In the genomic region with DNA sequence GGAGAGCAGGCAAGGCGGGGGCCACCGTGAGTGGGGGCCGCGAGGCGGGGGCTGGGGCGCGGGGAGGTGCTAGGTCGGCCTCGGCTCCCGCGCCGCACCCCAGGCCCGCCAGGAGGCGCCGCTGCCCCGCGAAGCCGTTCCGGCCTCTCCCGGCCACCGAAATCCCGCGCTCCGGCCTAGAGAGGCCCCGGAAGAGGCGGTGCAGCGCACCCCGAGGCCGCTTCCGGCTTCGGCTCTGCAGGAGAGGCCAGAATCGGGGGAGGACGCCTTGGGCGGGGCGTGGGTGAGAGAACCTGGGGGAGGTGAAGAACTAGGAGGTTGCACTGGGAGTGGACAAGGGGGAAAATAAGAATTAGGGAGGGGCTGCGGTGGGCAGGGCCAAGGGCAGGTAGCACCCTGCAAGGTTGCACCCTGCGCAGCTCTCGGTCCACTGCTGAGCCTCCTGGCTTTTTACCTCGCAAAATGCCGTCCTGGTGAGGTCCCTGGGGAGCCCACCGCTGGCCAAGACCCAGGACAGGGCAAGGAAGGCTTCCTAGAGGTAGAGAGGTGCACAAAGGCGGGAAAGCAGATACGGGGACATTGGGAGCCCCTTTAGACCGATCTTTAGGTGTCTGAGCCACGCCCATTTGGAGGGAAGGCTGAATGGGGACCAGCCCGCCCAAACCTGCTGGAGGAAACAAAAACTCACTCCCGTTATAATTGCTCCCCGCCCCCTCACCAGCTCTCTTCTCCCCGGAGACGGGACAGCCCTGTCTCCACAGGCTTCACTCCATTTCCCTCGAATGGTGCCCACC, we compare ENCODE assay signal across 8 cellular contexts. TPM values are rescaled to one million over a fixed set of nuclear protein-coding genes. Genes with fewer than 3 reads are reported as not detected.
DNase-seq lines count a peak whose midpoint lies in the region; TF ChIP-seq lines count a peak whose summit lies in the region.

No MANE protein-coding gene starts in this region.

- no peak for TF ChIP-seq EP300 in ovary (IDR thresholded peaks at IDR 0.05)

- intact Hi-C loops in ovary (cut with DNase I) (loop anchor here (1.0 to 5.0 kb wide), 5 partner anchors 19 to 46 kb away; no protein-coding TSS in a partner anchor), thyroid gland (cut with DNase I) (loop anchor here (2.0 kb wide), 1 partner anchor 45 kb away; no protein-coding TSS in a partner anchor)

- TF ChIP-seq CTCF in GM10248 (IDR thresholded peaks at IDR 0.05; ENCODE audit: control extremely low read depth, extremely low read depth, low read depth, missing control alignments) (peak; percentile 82), HFFc6 (IDR thresholded peaks at IDR 0.05) (peak; percentile 95), NB4 (IDR thresholded peaks at IDR 0.05; ENCODE audit: low read depth, low read length) (peak; percentile 51), glutamatergic neuron (IDR thresholded peaks at IDR 0.05; ENCODE audit: partially characterized antibody, unreplicated experiment) (peak; percentile 77), ovary (IDR thresholded peaks at IDR 0.05) (peak; percentile 82 to 95 (median 94)), thyroid gland (IDR thresholded peaks at IDR 0.05) (peak; percentile 41 to 97 (median 85))

- TF ChIP-seq POLR2A in NB4 (IDR thresholded peaks at IDR 0.05; ENCODE audit: extremely low read depth, insufficient read length) = no peak
- no peak for TF ChIP-seq POLR2A in ovary (IDR thresholded peaks at IDR 0.05)
- peak in 1 of 2 donors; percentile 53 for TF ChIP-seq POLR2A in thyroid gland (IDR thresholded peaks at IDR 0.05)

- no peaks in the 10 kb centered on the region for H3K36me3 ChIP-seq in ovary
- H3K36me3 ChIP-seq in thyroid gland = no peaks in the 10 kb centered on the region

- H3K9me3 Mint-ChIP-seq in HFFc6 = no peaks in the 10 kb centered on the region
- no peaks in the 10 kb centered on the region for H3K9me3 Mint-ChIP-seq in activated naive CD4-positive, alpha-beta T cell treated with anti-CD3 and anti-CD28 coated beads, Interleukin-2, amount 10 ng/mL, durations not matched to agents 7 days and 5 days
- peaks cover 14% of the 10 kb centered on the region for H3K9me3 Mint-ChIP-seq in glutamatergic neuron (ENCODE audit: unreplicated experiment)

- H3K27me3 Mint-ChIP-seq in HFFc6 (ENCODE audit: insufficient read depth) (peaks cover 12% of the 10 kb centered on the region), glutamatergic neuron (ENCODE audit: unreplicated experiment) (peaks cover 13% of the 10 kb centered on the region)
- peaks cover 25% of the 10 kb centered on the region for H3K27me3 Mint-ChIP-seq in activated naive CD4-positive, alpha-beta T cell treated with anti-CD3 and anti-CD28 coated beads, Interleukin-2, amount 10 ng/mL, durations not matched to agents 7 days and 5 days

- H3K4me3 Mint-ChIP-seq in HFFc6 (peak overlapping the region; percentile 91), glutamatergic neuron (ENCODE audit: unreplicated experiment) (peak overlapping the region; percentile 96)
- H3K4me3 Mint-ChIP-seq in activated naive CD4-positive, alpha-beta T cell treated with anti-CD3 and anti-CD28 coated beads, Interleukin-2, amount 10 ng/mL, durations not matched to agents 7 days and 5 days = peak overlapping the region; percentile 90

- no peaks in the 10 kb centered on the region for H3K36me3 Mint-ChIP-seq in HFFc6 (ENCODE audit: low read depth)
- H3K36me3 Mint-ChIP-seq in activated naive CD4-positive, alpha-beta T cell treated with anti-CD3 and anti-CD28 coated beads, Interleukin-2, amount 10 ng/mL, durations not matched to agents 7 days and 5 days = peaks cover 2% of the 10 kb centered on the region
- no peaks in the 10 kb centered on the region for H3K36me3 Mint-ChIP-seq in glutamatergic neuron (ENCODE audit: unreplicated experiment)

- POLR2A ChIA-PET in GM10248 (lab: Yijun Ruan, JAX) = interaction anchor here (0.5 to 0.6 kb wide), 2 partner anchors 31 to 1378 kb away, joined by 3 to 11 read pairs; no protein-coding TSS in a partner anchor

- H3K4me1 Mint-ChIP-seq in HFFc6 (ENCODE audit: low read depth) (peaks cover 44% of the 10 kb centered on the region), glutamatergic neuron (ENCODE audit: low read depth, unreplicated experiment) (peaks cover 12% of the 10 kb centered on the region)
- H3K4me1 Mint-ChIP-seq in activated naive CD4-positive, alpha-beta T cell treated with anti-CD3 and anti-CD28 coated beads, Interleukin-2, amount 10 ng/mL, durations not matched to agents 7 days and 5 days = peaks cover 42% of the 10 kb centered on the region

- H3K27ac ChIP-seq in ovary (peak overlapping the region in 1 of 2 donors; percentile 18), thyroid gland (peak overlapping the region; percentile 43 to 71 (median 54))

- in situ Hi-C loops in SK-MEL-5 (cut with HindIII; ENCODE audit: low pct_unique_long_range_greater_than_20kb, low sequenced_read_pairs) = no loop called here

- H3K4me3 ChIP-seq in NB4 (ENCODE audit: low read depth, low read length) = peak overlapping the region; percentile 62
- peak overlapping the region; percentile 70 for H3K4me3 ChIP-seq in ovary
- H3K4me3 ChIP-seq in thyroid gland (replicated peaks in 1 of 3) = peak overlapping the region; percentile 9 to 57 (median 46)

- H3K4me1 ChIP-seq in ovary (ENCODE audit: insufficient read depth) (peaks cover 8% of the 10 kb centered on the region), thyroid gland (peaks cover 15 to 19% of the 10 kb centered on the region in 2 donors)

- H3K27ac Mint-ChIP-seq in HFFc6 (peak overlapping the region; percentile 75), glutamatergic neuron (ENCODE audit: unreplicated experiment) (peak overlapping the region; percentile 86)
- H3K27ac Mint-ChIP-seq in activated naive CD4-positive, alpha-beta T cell treated with anti-CD3 and anti-CD28 coated beads, Interleukin-2, amount 10 ng/mL, durations not matched to agents 7 days and 5 days = peak overlapping the region; percentile 91

- CTCF ChIA-PET in GM10248 (lab: Yijun Ruan, JAX) = interaction anchor here (0.9 to 26.7 kb wide), 16 partner anchors 8 to 297 kb away, joined by 3 to 393 read pairs (median 17); a partner anchor contains a TSS
- CTCF ChIA-PET in activated naive CD4-positive, alpha-beta T cell treated with anti-CD3 and anti-CD28 coated beads, Interleukin-2, amount 10 ng/mL, durations not matched to agents 7 days and 5 days (lab: Charles Lee) = interaction anchor here (0.6 to 12.9 kb wide), 13 partner anchors 8 to 97 kb away, joined by 3 to 202 read pairs (median 9); a partner anchor contains a TSS

- H3K27me3 ChIP-seq in ovary (no peaks in the 10 kb centered on the region), thyroid gland (no peaks in the 10 kb centered on the region)

- WGBS in ovary, 3 donors = 1% methylated on average over 43 to 51 of the region's 51 CpGs
- WGBS in thyroid gland, 2 donors = 1 to 3% methylated on average over 27 to 44 of the region's 51 CpGs

- no peaks in the 10 kb centered on the region for H3K9me3 ChIP-seq in ovary
- no peaks in the 10 kb centered on the region for H3K9me3 ChIP-seq in thyroid gland

- DNase-seq in GM10248 (ENCODE audit: extremely low spot score) (peak; percentile 94), HFFc6 (peak; percentile 84), NB4 (ENCODE audit: low read depth) (peak; percentile 96), SK-MEL-5 (ENCODE audit: low read depth, low spot score) (peak; percentile 87), glutamatergic neuron (peak; percentile 95), ovary (peak; percentile 91 to 95 (median 93)), thyroid gland (peak; percentile 97)
- DNase-seq in activated naive CD4-positive, alpha-beta T cell treated with anti-CD3 and anti-CD28 coated beads, Interleukin-2, amount 10 ng/mL, durations not matched to agents 7 days and 5 days = peak; percentile 94

RNA-seq across cellular contexts. Expression of a gene that starts 8.4 kb away (rescaled TPM):
- total RNA-seq in HFFc6 (2021; fragmentation: NEBNext Ultra II Directional; extraction: Animal tissue kit (Norgen Biotek cat#: 25700)) = 100 to 1,000 TPM; 532 to 617 (median 582) TPM
- total RNA-seq in SK-MEL-5 (2014; rRNA removed; shearing (Covaris generic)) = 73.8 and 77.3 TPM in 2 replicates
- polyA plus RNA-seq in SK-MEL-5 (2015; cell fraction: cytosol; rRNA removed) = 114 and 150 TPM in 2 replicates
- polyA plus RNA-seq in SK-MEL-5 (2015; cell fraction: nucleus; rRNA removed) = 34.3 and 42.2 TPM in 2 replicates
- 297 TPM for total RNA-seq in glutamatergic neuron (ENCODE audit: unreplicated experiment)
- total RNA-seq in ovary = 100 to 1,000 TPM in 6 of 7 donors, 10 to 100 TPM in 1; 72.3 to 259 (median 212) TPM
- 100 to 1,000 TPM; 189 to 309 TPM for polyA plus RNA-seq in ovary
- total RNA-seq in thyroid gland = 100 to 1,000 TPM; 111 to 171 (median 142) TPM

RNA-seq across cellular contexts. Expression of a gene that starts 22.5 kb away (rescaled TPM):
- under 1 TPM in 2 of 6 experiments, not detected in 4; 0.16 to 0.24 TPM for total RNA-seq in HFFc6 (2021; fragmentation: NEBNext Ultra II Directional; extraction: Animal tissue kit (Norgen Biotek cat#: 25700))
- total RNA-seq in SK-MEL-5 (2014; rRNA removed; shearing (Covaris generic)) = 0.13 and 0.42 TPM in 2 replicates
- polyA plus RNA-seq in SK-MEL-5 (2015; cell fraction: cytosol; rRNA removed) = not detected in 2 replicates
- polyA plus RNA-seq in SK-MEL-5 (2015; cell fraction: nucleus; rRNA removed) = 0.22 TPM in 1 of 2 replicates, not detected in the other
- total RNA-seq in glutamatergic neuron (ENCODE audit: unreplicated experiment) (not detected), ovary (10 to 100 TPM in 2 of 7 donors, 1 to 10 TPM in 5; 3.0 to 10.9 (median 8.3) TPM), thyroid gland (1 to 10 TPM; 1.1 to 5.0 (median 3.6) TPM)
- 1 to 10 TPM; 1.6 to 6.6 TPM for polyA plus RNA-seq in ovary

RNA-seq across cellular contexts. Expression of a gene that starts 36.2 kb away (rescaled TPM):
- not detected for total RNA-seq in HFFc6 (2021; fragmentation: NEBNext Ultra II Directional; extraction: Animal tissue kit (Norgen Biotek cat#: 25700))
- total RNA-seq in SK-MEL-5 (2014; rRNA removed; shearing (Covaris generic)) = not detected in 2 replicates
- polyA plus RNA-seq in SK-MEL-5 (2015; cell fraction: cytosol; rRNA removed) = not detected in 2 replicates
- not detected in 2 replicates for polyA plus RNA-seq in SK-MEL-5 (2015; cell fraction: nucleus; rRNA removed)
- total RNA-seq in glutamatergic neuron (ENCODE audit: unreplicated experiment) (not detected), ovary (not detected), thyroid gland (not detected)
- polyA plus RNA-seq in ovary = not detected

RNA-seq across cellular contexts. Expression of a gene that starts 41.4 kb away (rescaled TPM):
- 10 to 100 TPM; 14.5 to 26.6 (median 24.7) TPM for total RNA-seq in HFFc6 (2021; fragmentation: NEBNext Ultra II Directional; extraction: Animal tissue kit (Norgen Biotek cat#: 25700))
- 0.85 and 0.96 TPM in 2 replicates for total RNA-seq in SK-MEL-5 (2014; rRNA removed; shearing (Covaris generic))
- 1.9 and 2.9 TPM in 2 replicates for polyA plus RNA-seq in SK-MEL-5 (2015; cell fraction: cytosol; rRNA removed)
- 18.0 and 29.7 TPM in 2 replicates for polyA plus RNA-seq in SK-MEL-5 (2015; cell fraction: nucleus; rRNA removed)
- 5.4 TPM for total RNA-seq in glutamatergic neuron (ENCODE audit: unreplicated experiment)
- 100 to 1,000 TPM in 1 of 7 donors, 10 to 100 TPM in 6; 18.4 to 224 (median 51.9) TPM for total RNA-seq in ovary
- 10 to 100 TPM in 1 of 2 donors, 1 to 10 TPM in 1; 5.0 to 30.9 TPM for polyA plus RNA-seq in ovary
- 10 to 100 TPM; 21.0 to 31.0 (median 26.5) TPM for total RNA-seq in thyroid gland

RNA-seq across cellular contexts. Expression of a gene that starts 51.3 kb away (rescaled TPM):
- under 1 TPM in 2 of 6 experiments, not detected in 4; 0.11 to 0.13 TPM for total RNA-seq in HFFc6 (2021; fragmentation: NEBNext Ultra II Directional; extraction: Animal tissue kit (Norgen Biotek cat#: 25700))
- total RNA-seq in SK-MEL-5 (2014; rRNA removed; shearing (Covaris generic)) = not detected in 2 replicates
- not detected in 2 replicates for polyA plus RNA-seq in SK-MEL-5 (2015; cell fraction: cytosol; rRNA removed)
- polyA plus RNA-seq in SK-MEL-5 (2015; cell fraction: nucleus; rRNA removed) = 0.12 TPM in 1 of 2 replicates, not detected in the other
- not detected for total RNA-seq in glutamatergic neuron (ENCODE audit: unreplicated experiment)
- 1 to 10 TPM in 2 of 7 donors, under 1 TPM in 3, not detected in 2; 0.42 to 1.4 (median 0.76) TPM for total RNA-seq in ovary
- polyA plus RNA-seq in ovary = 1 to 10 TPM in 1 of 2 donors, under 1 TPM in 1; 0.60 to 1.0 TPM
- not detected for total RNA-seq in thyroid gland
